ENCODE assay signal across 14 cellular contexts in genomic region chr17:61799812-61800484, GRCh38.
"Had no signal": no experiment of that assay in that cellular context is flagged by ENCODE, and none has a peak within 500 bp of the region (broad histone marks: within the 10 kb centered on the region; RNA-seq: fewer than 3 reads in every experiment).

No MANE protein-coding gene starts in this region.

- H3K9me3 ChIP-seq: gastrocnemius medialis, heart left ventricle, spleen, tibial artery had no signal

- H3K27ac ChIP-seq: gastrocnemius medialis, heart left ventricle, spleen, tibial artery, WERI-Rb-1 had no signal

- H3K36me3 ChIP-seq: gastrocnemius medialis, heart left ventricle, tibial artery had no signal

- H3K4me1 ChIP-seq: gastrocnemius medialis, heart left ventricle, spleen, tibial artery had no signal

- H3K27me3 ChIP-seq: gastrocnemius medialis, heart left ventricle, spleen, tibial artery had no signal

- ATAC-seq: gastrocnemius medialis, heart left ventricle, left lobe of liver had no signal

- DNase-seq: activated CD4-positive, alpha-beta T cell treated with anti-CD3 and anti-CD28 coated beads for 1 hour; cerebellar nuclear complex; cortex of kidney; effector CD4-positive, alpha-beta T cell; gastrocnemius medialis; heart left ventricle; kidney; spleen; stimulated activated naive CD4-positive, alpha-beta T cell; tibial artery; WERI-Rb-1 had no signal

- FAIRE-seq: bronchial epithelial cell, kidney had no signal

- H3K4me3 ChIP-seq: gastrocnemius medialis, heart left ventricle, lung, spleen, tibial artery had no signal
